ENCODE assay signal across 8 cellular contexts in the genomic region with DNA sequence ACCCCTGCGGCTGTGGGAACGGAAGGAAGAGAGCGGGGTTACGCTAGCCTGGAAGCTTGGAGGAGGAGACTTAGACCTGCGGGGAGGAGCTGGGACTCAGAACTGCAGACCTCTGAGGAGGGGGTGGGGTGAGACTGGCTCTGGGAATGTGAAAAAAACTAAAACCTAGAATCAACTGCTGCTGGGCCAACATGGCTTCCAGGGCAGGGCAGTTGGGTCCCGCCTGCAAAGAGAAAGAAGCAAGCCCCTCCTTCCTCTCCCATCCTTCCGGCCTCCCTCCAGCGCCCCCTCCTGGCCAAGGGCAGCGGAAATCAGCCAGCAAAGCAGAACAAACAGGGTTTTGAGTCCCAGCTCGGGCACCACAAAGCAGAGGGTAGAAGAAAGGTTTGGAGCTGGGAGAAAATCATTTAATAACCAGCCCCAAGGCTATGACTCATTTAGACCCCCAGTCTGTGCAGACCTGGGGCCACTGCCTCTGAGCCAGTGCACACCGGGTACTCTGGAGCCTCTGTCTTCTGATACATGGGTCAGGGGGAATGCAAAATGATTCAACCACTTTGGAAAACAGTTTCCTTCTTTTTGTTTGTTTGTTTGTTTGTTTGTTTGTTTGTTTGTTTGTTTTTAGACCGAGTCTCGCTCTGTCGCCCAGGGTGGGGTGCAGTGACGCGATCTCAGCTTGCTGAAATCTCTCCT. TPM values are rescaled to one million over a fixed set of nuclear protein-coding genes. Genes with fewer than 3 reads are reported as not detected.
DNase-seq lines count a peak whose midpoint lies in the region; ATAC-seq lines count a peak whose summit lies in the region.

No MANE protein-coding gene starts in this region.

- POLR2A ChIA-PET in activated naive CD8-positive, alpha-beta T cell treated with anti-CD3 and anti-CD28 coated beads, Interleukin-2, amount 10 ng/mL, durations not matched to agents 7 days and 5 days (lab: Charles Lee) = interaction anchor here (1.0 to 1.6 kb wide), 4 partner anchors 69 to 78 kb away, joined by 3 to 10 read pairs (median 3); a partner anchor contains a TSS

- ATAC-seq in activated naive CD8-positive, alpha-beta T cell treated with anti-CD3 and anti-CD28 coated beads, Interleukin-2, amount 10 ng/mL, durations not matched to agents 7 days and 5 days (ENCODE audit: low read depth) = peak; percentile 76
- ATAC-seq in HG02588 (IDR thresholded peaks at IDR 0.05; ENCODE audit: unreplicated experiment) (no peak), HG02623 (IDR thresholded peaks at IDR 0.05; ENCODE audit: unreplicated experiment) (no peak)

- H3K9me3 Mint-ChIP-seq in activated naive CD8-positive, alpha-beta T cell treated with anti-CD3 and anti-CD28 coated beads, Interleukin-2, amount 10 ng/mL, durations not matched to agents 7 days and 5 days = no peaks in the 10 kb centered on the region

- H3K4me3 Mint-ChIP-seq in activated naive CD8-positive, alpha-beta T cell treated with anti-CD3 and anti-CD28 coated beads, Interleukin-2, amount 10 ng/mL, durations not matched to agents 7 days and 5 days = peak overlapping the region; percentile 68

- H3K27me3 Mint-ChIP-seq in activated naive CD8-positive, alpha-beta T cell treated with anti-CD3 and anti-CD28 coated beads, Interleukin-2, amount 10 ng/mL, durations not matched to agents 7 days and 5 days = peaks cover 6% of the 10 kb centered on the region

- peak overlapping the region; percentile 88 for H3K27ac Mint-ChIP-seq in activated naive CD8-positive, alpha-beta T cell treated with anti-CD3 and anti-CD28 coated beads, Interleukin-2, amount 10 ng/mL, durations not matched to agents 7 days and 5 days

- H3K36me3 Mint-ChIP-seq in activated naive CD8-positive, alpha-beta T cell treated with anti-CD3 and anti-CD28 coated beads, Interleukin-2, amount 10 ng/mL, durations not matched to agents 7 days and 5 days = no peaks in the 10 kb centered on the region

- H3K4me1 Mint-ChIP-seq in activated naive CD8-positive, alpha-beta T cell treated with anti-CD3 and anti-CD28 coated beads, Interleukin-2, amount 10 ng/mL, durations not matched to agents 7 days and 5 days = peaks cover 19% of the 10 kb centered on the region

- peak; percentile 72 for DNase-seq in DMS 273 (lab: John Stamatoyannopoulos, UW; ENCODE audit: unreplicated experiment)
- peak; percentile 56 for DNase-seq in HuH-7 (ENCODE audit: low spot score)
- DNase-seq in T-helper 1 cell = peak; percentile 68 to 89 (median 85)
- DNase-seq in activated naive CD8-positive, alpha-beta T cell treated with anti-CD3 and anti-CD28 coated beads, Interleukin-2, amount 10 ng/mL, durations not matched to agents 7 days and 5 days = peak; percentile 96
- DNase-seq in iPS-NIHi11 (ENCODE audit: low spot score) = peak; percentile 78
- DNase-seq in stimulated activated CD4-positive, alpha-beta T cell treated with anti-CD3 and anti-CD28 coated beads, Interleukin-1b, Interleukin-23, amount 100 ng/mL, for 24 hours (ENCODE audit: low read depth in 4 of 4, low spot score in 1 of 4) = peak; percentile 71 to 86 (median 84)

RNA-seq across cellular contexts. Expression of a gene that starts 7.3 kb away (rescaled TPM):
- 10 to 100 TPM; 31.0 to 35.3 TPM for total RNA-seq in activated naive CD8-positive, alpha-beta T cell treated with anti-CD3 and anti-CD28 coated beads, Interleukin-2, amount 10 ng/mL, durations not matched to agents 7 days and 5 days

RNA-seq across cellular contexts. Expression of a gene that starts 36.7 kb away (rescaled TPM):
- total RNA-seq in activated naive CD8-positive, alpha-beta T cell treated with anti-CD3 and anti-CD28 coated beads, Interleukin-2, amount 10 ng/mL, durations not matched to agents 7 days and 5 days = not detected

RNA-seq across cellular contexts. Expression of a gene that starts 59.9 kb away (rescaled TPM):
- total RNA-seq in activated naive CD8-positive, alpha-beta T cell treated with anti-CD3 and anti-CD28 coated beads, Interleukin-2, amount 10 ng/mL, durations not matched to agents 7 days and 5 days = 1 to 10 TPM; 1.1 to 1.3 TPM
